In the genomic region with DNA sequence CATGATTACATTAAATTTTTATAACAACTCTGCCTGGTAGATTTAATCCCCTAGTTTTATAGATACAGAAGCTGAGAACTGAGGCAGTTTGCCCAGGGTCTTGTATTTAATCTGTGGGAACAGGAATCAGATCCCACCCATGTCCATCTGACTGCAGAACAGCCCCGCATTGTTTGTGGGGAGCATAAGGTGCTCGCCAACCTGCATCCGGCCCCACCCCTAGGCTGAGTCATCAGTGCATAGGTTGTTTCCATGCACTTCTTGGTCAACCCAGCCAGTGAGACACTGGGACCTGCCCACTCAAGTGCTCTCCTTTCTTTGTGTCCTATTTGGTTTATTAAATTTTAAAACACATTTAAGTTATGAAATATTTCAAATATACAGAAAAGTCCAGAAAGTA, we compare ENCODE assay signal across 18 cellular contexts.
DNase-seq lines count a peak whose midpoint lies in the region; TF ChIP-seq lines count a peak whose summit lies in the region.
"Had no signal": no experiment of that assay in that cellular context is flagged by ENCODE, and none has a peak within 500 bp of the region (broad histone marks: within the 10 kb centered on the region; RNA-seq: fewer than 3 reads in every experiment).

No MANE protein-coding gene starts in this region.

- no peak overlapping the region for H2AK5ac ChIP-seq in neuronal stem cell (ENCODE audit: low read depth, low read length)

- no peak overlapping the region for H3K4ac ChIP-seq in neuronal stem cell (ENCODE audit: low read length)

- H3K27me3 ChIP-seq in PC-9 (ENCODE audit: insufficient read depth, low read depth), result no peaks in the 10 kb centered on the region
- H3K27me3 ChIP-seq in neuronal stem cell (ENCODE audit: control insufficient read depth in 3 of 3, insufficient read depth in 3 of 3, low read depth in 1 of 3, low read length in 3 of 3), result no peaks in the 10 kb centered on the region

- no peak overlapping the region for H4K91ac ChIP-seq in neuronal stem cell (ENCODE audit: low read depth, low read length, poor library complexity)

- H3K4me3 ChIP-seq in PC-9 (no peak overlapping the region), epithelial cell of esophagus (ENCODE audit: low read length) (no peak overlapping the region), neuronal stem cell (ENCODE audit: low read length in 2 of 2) (no peak overlapping the region)
- H3K4me3 ChIP-seq: BLaER1 treated with 17β-estradiol and CSF1 and Interleukin-3, amounts not matched to agents 10 nM and 100 nM had no signal

- H3K23ac ChIP-seq in neuronal stem cell (ENCODE audit: low read depth, low read length, poor library complexity), result no peak overlapping the region

- no peak overlapping the region for H4K8ac ChIP-seq in neuronal stem cell (ENCODE audit: low read depth, low read length)

- peak overlapping the region; percentile 66 for H3K18ac ChIP-seq in neuronal stem cell (ENCODE audit: low read length)

- no peak overlapping the region for H2BK120ac ChIP-seq in neuronal stem cell (ENCODE audit: low read depth, low read length)

- no peaks in the 10 kb centered on the region for H3K79me2 ChIP-seq in PC-9 (ENCODE audit: low read depth)

- no peak overlapping the region for H2BK12ac ChIP-seq in neuronal stem cell (ENCODE audit: low read length)

- H3K4me2 ChIP-seq in PC-9 (peak overlapping the region; percentile 27), neuronal stem cell (ENCODE audit: insufficient read depth, low read length, poor library complexity, severe bottlenecking) (no peak overlapping the region)
- H3K4me2 ChIP-seq: BLaER1 treated with 17β-estradiol and CSF1 and Interleukin-3, amounts not matched to agents 10 nM and 100 nM had no signal

- POLR2A ChIA-PET in PC-9 (lab: Charles Lee; ENCODE audit: unreplicated experiment), result interaction anchor here (0.7 kb wide), 1 partner anchor 143 kb away, joined by 4 read pairs; no protein-coding TSS in a partner anchor

- DNase-seq in HT-29 (ENCODE audit: low spot score), result peak; percentile 43
- DNase-seq in PC-9, result peak; percentile 69 to 76
- DNase-seq in epithelial cell of esophagus (ENCODE audit: low read depth), result peak; percentile 85
- DNase-seq in neuronal stem cell (ENCODE audit: low spot score), result no peak
- DNase-seq in NCI-H2227 (lab: John Stamatoyannopoulos, UW; ENCODE audit: unreplicated experiment), result no peak
- DNase-seq in AG08395 (ENCODE audit: low spot score), result no peak
- DNase-seq in activated gamma-delta T cell treated with Interleukin-2 at 50 U/mL for 16 hours, result no peak
- DNase-seq: Calu3; CD8-positive, alpha-beta T cell; NCI-H1105; NCI-H1694; NCI-H2081 treated with DMSO at 0.1 percent for 48 hours; NCI-H510A treated with DMSO at 0.1 percent for 48 hours; NCI-H82; OCI-M1; RPMI8226; SIG-M5 had no signal

- TF ChIP-seq CTCF in PC-9 (conservative IDR thresholded peaks at IDR 0.05), result no peak
- no peak for TF ChIP-seq CTCF in epithelial cell of esophagus (IDR thresholded peaks at IDR 0.05; ENCODE audit: insufficient read depth, low read depth, low read length, missing control alignments)

- H3K9ac ChIP-seq in neuronal stem cell (ENCODE audit: low read depth, low read length, poor library complexity), result no peak overlapping the region
- H3K9ac ChIP-seq: BLaER1 treated with 17β-estradiol and CSF1 and Interleukin-3, amounts not matched to agents 10 nM and 100 nM had no signal

- peak overlapping the region; percentile 75 for H3K27ac ChIP-seq in PC-9
- H3K27ac ChIP-seq in neuronal stem cell (replicated peaks; ENCODE audit: low read length), result no peak overlapping the region
- H3K27ac ChIP-seq: BLaER1 treated with 17β-estradiol and CSF1 and Interleukin-3, amounts not matched to agents 10 nM and 100 nM had no signal

- H4K20me1 ChIP-seq in PC-9 (ENCODE audit: insufficient read depth), result no peaks in the 10 kb centered on the region
- H4K20me1 ChIP-seq: BLaER1 treated with 17β-estradiol and CSF1 and Interleukin-3, amounts not matched to agents 10 nM and 100 nM had no signal

- CTCF ChIA-PET in PC-9 (lab: Charles Lee), result interaction anchor here (0.6 kb wide), 1 partner anchor 10 kb away, joined by 4 read pairs; no protein-coding TSS in a partner anchor

- no CpG with 5 or more reads among the region's 3 CpGs for WGBS in neuronal stem cell (ENCODE audit: extremely low coverage in 2 of 2, insufficient read length in 2 of 2, insufficient replicate concordance in 1 of 2), 2 donors

- H2BK5ac ChIP-seq in neuronal stem cell (ENCODE audit: low read length), result no peak overlapping the region

- no peaks in the 10 kb centered on the region for H3K79me1 ChIP-seq in neuronal stem cell (ENCODE audit: low read depth, low read length)

- intact Hi-C loops in PC-9 (cut with micrococcal nuclease; ENCODE audit: unreplicated experiment), result no loop called here

- H3F3A ChIP-seq in PC-9 (ENCODE audit: insufficient read depth, low read depth), result peaks cover 46% of the 10 kb centered on the region

- no peak overlapping the region for H2BK15ac ChIP-seq in neuronal stem cell (ENCODE audit: low read length)

- no peaks in the 10 kb centered on the region for H3K9me2 ChIP-seq in PC-9 (ENCODE audit: insufficient read depth)

- no peak overlapping the region for H3K14ac ChIP-seq in neuronal stem cell (ENCODE audit: low read length)

- BruUV-seq in PC-9 (replicated peaks; lab: Mats Ljungman, UMichigan), result no TSS peak

- H3K36me3 ChIP-seq in PC-9 (ENCODE audit: low read depth) (no peaks in the 10 kb centered on the region), neuronal stem cell (replicated peaks in 1 of 2; ENCODE audit: control insufficient read depth in 2 of 2, insufficient read depth in 2 of 2, low read length in 2 of 2) (no peaks in the 10 kb centered on the region)
- H3K36me3 ChIP-seq: BLaER1 treated with 17β-estradiol and CSF1 and Interleukin-3, amounts not matched to agents 10 nM and 100 nM had no signal

- H3K9me3 ChIP-seq in PC-9 (ENCODE audit: insufficient read depth, low read depth) (0 out of 2 replicates have a peak, but pooled peaks cover 13% of the 10 kb centered on the region), neuronal stem cell (replicated peaks in 1 of 2; ENCODE audit: control insufficient read depth in 2 of 2, insufficient read depth in 1 of 2, low read depth in 1 of 2, low read length in 2 of 2) (peaks cover 0 to 6% of the 10 kb centered on the region in 2 donors)
- H3K9me3 ChIP-seq: BLaER1 treated with 17β-estradiol and CSF1 and Interleukin-3, amounts not matched to agents 10 nM and 100 nM had no signal

- H3K4me1 ChIP-seq in PC-9 (replicated peaks; ENCODE audit: insufficient read depth), result peaks cover 73% of the 10 kb centered on the region
- H3K4me1 ChIP-seq in neuronal stem cell (ENCODE audit: control insufficient read depth in 2 of 2, insufficient read depth in 1 of 2, low read depth in 1 of 2, low read length in 2 of 2), result no peaks in the 10 kb centered on the region

- no peak overlapping the region for H2AFZ ChIP-seq in PC-9
- no peak overlapping the region for H2AFZ ChIP-seq in neuronal stem cell (ENCODE audit: low read length)

Comparison
In these comparisons a context has a peak if more than half of its experiments do, and no peak if none do; other contexts are left out.
1. DNase-seq: peak in HT-29 (single experiment), PC-9 (2 of 2) and epithelial cell of esophagus (single experiment); none in neuronal stem cell (single experiment), NCI-H2227 (single experiment), AG08395 (single experiment) and activated gamma-delta T cell treated with Interleukin-2 at 50 U/mL for 16 hours (single experiment).